In genomic region chr10:3476640-3477448, GRCh38 we compare ENCODE assay signal across 16 cellular contexts.
DNase-seq lines count a peak whose midpoint lies in the region; ATAC-seq, FAIRE-seq and TF ChIP-seq lines count a peak whose summit lies in the region.
"Had no signal": no experiment of that assay in that cellular context is flagged by ENCODE, and none has a peak within 500 bp of the region (broad histone marks: within the 10 kb centered on the region; RNA-seq: fewer than 3 reads in every experiment).

No MANE protein-coding gene starts in this region.

- ATAC-seq in gastroesophageal sphincter (no peak), GM21723 (IDR thresholded peaks at IDR 0.05; ENCODE audit: unreplicated experiment) (no peak)

- no peak for TF ChIP-seq EP300 in gastroesophageal sphincter (IDR thresholded peaks at IDR 0.05)

- peaks cover 7% of the 10 kb centered on the region for H3K27me3 Mint-ChIP-seq in HFFc6 (ENCODE audit: insufficient read depth)
- no peaks in the 10 kb centered on the region for H3K27me3 Mint-ChIP-seq in astrocyte (ENCODE audit: low read depth, unreplicated experiment)
- no peaks in the 10 kb centered on the region for H3K27me3 Mint-ChIP-seq in activated naive CD4-positive, alpha-beta T cell treated with anti-CD3 and anti-CD28 coated beads for 36 hours (ENCODE audit: low read depth)

- H3K4me1 Mint-ChIP-seq in HFFc6 (ENCODE audit: low read depth) (peaks cover 24% of the 10 kb centered on the region), astrocyte (ENCODE audit: low read depth, unreplicated experiment) (peaks cover 23% of the 10 kb centered on the region)
- peaks cover 23% of the 10 kb centered on the region for H3K4me1 Mint-ChIP-seq in activated naive CD4-positive, alpha-beta T cell treated with anti-CD3 and anti-CD28 coated beads for 36 hours (ENCODE audit: low read depth)

- no peak overlapping the region for H3K4me2 ChIP-seq in astrocyte (ENCODE audit: low read length)
- H3K4me2 ChIP-seq: BLaER1 had no signal

- H3K4me1 ChIP-seq in astrocyte (ENCODE audit: insufficient read depth, low read length) (peaks cover 12% of the 10 kb centered on the region), gastroesophageal sphincter (peaks cover 2 to 21% (median 9%) of the 10 kb centered on the region in 3 donors)
- H3K4me1 ChIP-seq: SJCRH30 had no signal

- H3K36me3 Mint-ChIP-seq in HFFc6 (ENCODE audit: low read depth) (no peaks in the 10 kb centered on the region), astrocyte (ENCODE audit: low read depth, unreplicated experiment) (peaks cover 3% of the 10 kb centered on the region)
- no peaks in the 10 kb centered on the region for H3K36me3 Mint-ChIP-seq in activated naive CD4-positive, alpha-beta T cell treated with anti-CD3 and anti-CD28 coated beads for 36 hours (ENCODE audit: low read depth)

- TF ChIP-seq POLR2A in gastroesophageal sphincter (IDR thresholded peaks at IDR 0.05) = no peak

- no peaks in the 10 kb centered on the region for H3K9me3 ChIP-seq in astrocyte (ENCODE audit: insufficient read depth, low read depth, low read length)
- no peaks in the 10 kb centered on the region for H3K9me3 ChIP-seq in gastroesophageal sphincter
- H3K9me3 ChIP-seq: SJCRH30 had no signal

- H3K9me3 Mint-ChIP-seq in HFFc6 = no peaks in the 10 kb centered on the region
- peaks cover 9% of the 10 kb centered on the region for H3K9me3 Mint-ChIP-seq in astrocyte (ENCODE audit: unreplicated experiment)
- H3K9me3 Mint-ChIP-seq in activated naive CD4-positive, alpha-beta T cell treated with anti-CD3 and anti-CD28 coated beads for 36 hours = no peaks in the 10 kb centered on the region

- no peak for FAIRE-seq in astrocyte (lab: Jason Lieb, UNC)

- no peaks in the 10 kb centered on the region for H4K20me1 ChIP-seq in astrocyte (ENCODE audit: insufficient read depth, low read length)
- H4K20me1 ChIP-seq: BLaER1 had no signal

- no peak overlapping the region for H3K4me3 Mint-ChIP-seq in HFFc6
- no peak overlapping the region for H3K4me3 Mint-ChIP-seq in astrocyte (ENCODE audit: unreplicated experiment)
- no peak overlapping the region for H3K4me3 Mint-ChIP-seq in activated naive CD4-positive, alpha-beta T cell treated with anti-CD3 and anti-CD28 coated beads for 36 hours

- no peak overlapping the region for H3K27ac ChIP-seq in astrocyte (ENCODE audit: low read depth, low read length)
- peak overlapping the region in 3 of 4 donors; percentile 44 to 73 (median 55) for H3K27ac ChIP-seq in gastroesophageal sphincter
- peak overlapping the region in 15 of 21 experiments; percentile 10 to 70 (median 41) for H3K27ac ChIP-seq in skin epidermis
- H3K27ac ChIP-seq: BLaER1, SJCRH30 had no signal

- no peak overlapping the region for H3K4me3 ChIP-seq in astrocyte (ENCODE audit: insufficient read depth, low read depth, low read length)
- no peak overlapping the region for H3K4me3 ChIP-seq in gastroesophageal sphincter
- H3K4me3 ChIP-seq in skin epidermis = no peak overlapping the region
- H3K4me3 ChIP-seq: BLaER1, SJCRH30 had no signal

- DNase-seq in HFFc6 = no peak
- no peak for DNase-seq in astrocyte (ENCODE audit: low read depth)
- no peak for DNase-seq in activated naive CD4-positive, alpha-beta T cell treated with anti-CD3 and anti-CD28 coated beads for 36 hours
- no peak for DNase-seq in dermis blood vessel endothelial cell
- DNase-seq in HT-29 (ENCODE audit: low spot score) = no peak
- DNase-seq: activated gamma-delta T cell; DMS 273 treated with DMSO at 0.1 percent for 48 hours; GDM1; hypothalamus; SJCRH30; stimulated activated CD4-positive, alpha-beta T cell treated with anti-CD3 and anti-CD28 coated beads, Interleukin-4, amount 100 ng/mL, for 1 hour; T1000 had no signal

- intact Hi-C loops in activated naive CD4-positive, alpha-beta T cell treated with anti-CD3 and anti-CD28 coated beads for 36 hours (cut with micrococcal nuclease) = no loop called here

- TF ChIP-seq CTCF in HFFc6 (IDR thresholded peaks at IDR 0.05) (peak; percentile 52), astrocyte (IDR thresholded peaks at IDR 0.05; ENCODE audit: insufficient read depth, low read depth, low read length) (no peak), gastroesophageal sphincter (IDR thresholded peaks at IDR 0.05) (no peak)

- H3K9ac ChIP-seq in astrocyte (ENCODE audit: low read length) = no peak overlapping the region
- H3K9ac ChIP-seq: BLaER1 had no signal

- H3K27ac Mint-ChIP-seq in HFFc6 (no peak overlapping the region), astrocyte (ENCODE audit: unreplicated experiment) (peak overlapping the region; percentile 63)
- H3K27ac Mint-ChIP-seq in activated naive CD4-positive, alpha-beta T cell treated with anti-CD3 and anti-CD28 coated beads for 36 hours = no peak overlapping the region

- no peaks in the 10 kb centered on the region for H3K79me2 ChIP-seq in astrocyte (ENCODE audit: insufficient read depth, low read length)

- 88 to 91% methylated on average over 3 to 12 of the region's 12 CpGs for WGBS in gastroesophageal sphincter (ENCODE audit: low coverage in 1 of 2), 2 donors

- H3K27me3 ChIP-seq in astrocyte (ENCODE audit: insufficient read depth, low read length) (no peaks in the 10 kb centered on the region), gastroesophageal sphincter (no peaks in the 10 kb centered on the region)
- H3K27me3 ChIP-seq: BLaER1, SJCRH30 had no signal

- CTCF ChIA-PET in activated naive CD4-positive, alpha-beta T cell treated with anti-CD3 and anti-CD28 coated beads for 36 hours (lab: Charles Lee) = interaction anchor here (0.5 kb wide), 1 partner anchor 35 kb away, joined by 3 read pairs; no protein-coding TSS in a partner anchor

- H3K36me3 ChIP-seq in astrocyte (ENCODE audit: insufficient read depth, low read length) = no peaks in the 10 kb centered on the region
- H3K36me3 ChIP-seq in gastroesophageal sphincter = no peaks in the 10 kb centered on the region
- H3K36me3 ChIP-seq: BLaER1, SJCRH30 had no signal

- no peak overlapping the region for H2AFZ ChIP-seq in astrocyte (ENCODE audit: low read depth, low read length)
